In genomic region chr20:53157443-53158408, GRCh38 we compare ENCODE assay signal across 8 cellular contexts.
DNase-seq lines count a peak whose midpoint lies in the region; ATAC-seq lines count a peak whose summit lies in the region.

No MANE protein-coding gene starts in this region.

- ATAC-seq in GM18511 (IDR thresholded peaks at IDR 0.05; ENCODE audit: unreplicated experiment) (peak; percentile 79), HG02981 (IDR thresholded peaks at IDR 0.05; ENCODE audit: unreplicated experiment) (peak; percentile 66), right cardiac atrium (no peak)

- no peak overlapping the region for H3K4me3 ChIP-seq in right cardiac atrium (ENCODE audit: low read length)

- intact Hi-C loops in right cardiac atrium (cut with DNase I), result no loop called here

- DNase-seq in CD1c-positive myeloid dendritic cell (ENCODE audit: extremely low spot score) (peak; percentile 50), NCI-H82 treated with DMSO at 0.1 percent for 48 hours (lab: John Stamatoyannopoulos, UW; ENCODE audit: unreplicated experiment) (peak; percentile 36), right cardiac atrium (peak; percentile 26 to 71 (median 53)), inferior parietal cortex (ENCODE audit: extremely low spot score) (no peak)
- DNase-seq in activated naive CD4-positive, alpha-beta T cell treated with Interleukin-2 at 50 U/mL for 16 hours, result peak; percentile 22
- peak; percentile 6 for DNase-seq in stimulated activated CD8-positive, alpha-beta memory T cell treated with anti-CD3 and anti-CD28 coated beads, Interleukin-12 subunit alpha, Interleukin-12 subunit beta, amount 100 ng/mL, for 1 hour (ENCODE audit: low read depth)

- no peaks in the 10 kb centered on the region for H3K9me3 ChIP-seq in right cardiac atrium (ENCODE audit: control insufficient read depth, low read length)

- WGBS in right cardiac atrium, result 86% methylated on average over 11 of the region's 11 CpGs

- H3K4me1 ChIP-seq in right cardiac atrium (ENCODE audit: control insufficient read depth, insufficient read depth, low read length), result no peaks in the 10 kb centered on the region

- no peaks in the 10 kb centered on the region for H3K27me3 ChIP-seq in right cardiac atrium (ENCODE audit: control insufficient read depth, insufficient read depth)

- no peak overlapping the region for H3K27ac ChIP-seq in right cardiac atrium (ENCODE audit: low read length)

Comparison
In these comparisons a context has a peak if more than half of its experiments do, and no peak if none do; other contexts are left out.
1. ATAC-seq: peak in GM18511 (single experiment) and HG02981 (single experiment); none in right cardiac atrium (0 of 2).